8 cellular contexts compared by ENCODE assay signal in the genomic region with DNA sequence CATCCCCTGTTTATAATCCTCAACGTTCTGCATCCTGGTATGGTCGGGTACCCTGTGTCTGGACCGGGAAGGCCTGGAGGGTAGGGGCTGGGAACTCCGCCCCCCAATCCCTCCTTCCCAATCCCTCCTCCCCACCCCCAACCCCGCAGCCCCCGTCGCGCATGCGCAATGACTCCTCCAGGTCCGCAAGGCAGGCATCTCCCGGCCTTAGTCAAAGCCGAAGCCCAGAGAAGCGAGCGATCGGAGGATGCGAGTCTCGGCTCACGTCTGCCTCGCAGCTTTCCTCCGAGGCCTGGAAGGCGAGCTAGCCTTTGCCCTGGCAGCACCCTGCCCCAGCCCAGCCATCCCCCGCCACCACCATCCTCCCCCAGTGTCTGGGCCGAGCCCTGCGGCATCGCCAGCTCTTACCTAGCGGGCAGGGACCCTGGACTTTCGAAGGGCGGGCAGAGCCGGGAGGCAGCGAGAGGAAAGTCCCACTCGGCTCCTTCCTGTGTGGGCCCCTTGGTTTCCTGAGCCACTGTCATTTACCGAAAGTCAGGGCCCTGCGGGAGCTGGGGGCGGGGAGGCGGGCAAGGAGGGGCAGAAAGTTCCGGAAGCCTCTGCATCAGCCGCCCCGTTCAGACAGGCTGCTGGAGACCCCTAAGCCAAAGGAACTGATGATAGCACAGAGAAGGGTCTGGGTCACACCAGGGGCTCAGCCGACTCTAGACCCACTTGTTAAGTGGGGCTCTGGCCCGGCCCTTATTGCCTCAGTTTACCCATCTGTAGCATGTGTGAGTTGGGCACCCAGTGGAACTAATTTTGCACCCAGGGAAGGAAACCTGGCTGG. TPM values are rescaled to one million over a fixed set of nuclear protein-coding genes. Genes with fewer than 3 reads are reported as not detected.
DNase-seq lines count a peak whose midpoint lies in the region; TF ChIP-seq lines count a peak whose summit lies in the region.

Gene JAK3, minus strand, starts transcription at position 445 of the 829 bp plus-strand sequence. CDS start 3,565 bp downstream, outside the sequence.

- H3K27ac ChIP-seq in ovary (peak within 1 kb of the TSS; percentile 56 to 82), temporal lobe (ENCODE audit: low read depth, low read length) (peak within 1 kb of the TSS; percentile 58)

- TF ChIP-seq EP300 in ovary (IDR thresholded peaks at IDR 0.05): no peak

- intact Hi-C loops in ovary (cut with DNase I): no loop called here

- DNase-seq in DMS153 (lab: John Stamatoyannopoulos, UW) (peak; percentile 42), H7 (peak; percentile 99), RPMI7951 (ENCODE audit: low read depth) (peak; percentile 44), globus pallidus (ENCODE audit: low spot score) (peak; percentile 19), ovary (peak; percentile 83 to 90 (median 88)), HUDEP-2 (lab: John Stamatoyannopoulos, UW; ENCODE audit: unreplicated experiment in 76 of 76) (no peak)
- DNase-seq in activated gamma-delta T cell treated with anti-CD3 and anti-CD28 coated beads, Interleukin-2, amount 50 U/mL, for 16 hours (ENCODE audit: low read depth): peak; percentile 82

- H3K27me3 ChIP-seq in H7 (ENCODE audit: control insufficient read depth, insufficient read depth, low read length): peaks cover 14% of the 10 kb centered on the region
- H3K27me3 ChIP-seq in ovary: no peaks in the 10 kb centered on the region

- peak within 1 kb of the TSS; percentile 38 for H3K4me3 ChIP-seq in H7 (ENCODE audit: insufficient read depth, low read depth, low read length)
- peak within 1 kb of the TSS; percentile 25 for H3K4me3 ChIP-seq in ovary

- no peak for TF ChIP-seq CTCF in ovary (IDR thresholded peaks at IDR 0.05)

- no peak for TF ChIP-seq POLR2A in ovary (IDR thresholded peaks at IDR 0.05)

- no peaks in the 10 kb centered on the region for H3K9me3 ChIP-seq in ovary

- WGBS in ovary, 3 donors: 4 to 8% (median 4%) methylated on average over 31 to 40 of the region's 40 CpGs

- H3K36me3 ChIP-seq in H7 (replicated peaks; ENCODE audit: control insufficient read depth, insufficient read depth, low read length) (no peaks in the 10 kb centered on the region), ovary (no peaks in the 10 kb centered on the region)

- peaks cover 12% of the 10 kb centered on the region for H3K4me1 ChIP-seq in ovary (ENCODE audit: insufficient read depth)

RNA-seq across cellular contexts. Expression of gene JAK3, which starts in this region (rescaled TPM):
- total RNA-seq in H7 (2014; rRNA removed; shearing (Covaris generic)): 2.5 and 2.7 TPM in 2 replicates
- total RNA-seq in RPMI7951 (2014; rRNA removed; shearing (Covaris generic)): 0.59 and 1.3 TPM in 2 replicates
- total RNA-seq in ovary (10 to 100 TPM in 6 of 7 donors, 1 to 10 TPM in 1; 7.5 to 35.5 (median 25.7) TPM), temporal lobe (0.98 TPM)
- polyA plus RNA-seq in ovary: 10 to 100 TPM in 1 of 2 donors, 1 to 10 TPM in 1; 6.6 to 12.7 TPM

Comparison
In these comparisons a context has a peak if more than half of its experiments do, and no peak if none do; other contexts are left out.
1. DNase-seq: peak in DMS153 (single experiment), H7 (single experiment), RPMI7951 (single experiment), activated gamma-delta T cell treated with anti-CD3 and anti-CD28 coated beads, Interleukin-2, amount 50 U/mL, for 16 hours (single experiment), globus pallidus (single experiment) and ovary (5 of 5); none in HUDEP-2 (0 of 76).